In the genomic region with DNA sequence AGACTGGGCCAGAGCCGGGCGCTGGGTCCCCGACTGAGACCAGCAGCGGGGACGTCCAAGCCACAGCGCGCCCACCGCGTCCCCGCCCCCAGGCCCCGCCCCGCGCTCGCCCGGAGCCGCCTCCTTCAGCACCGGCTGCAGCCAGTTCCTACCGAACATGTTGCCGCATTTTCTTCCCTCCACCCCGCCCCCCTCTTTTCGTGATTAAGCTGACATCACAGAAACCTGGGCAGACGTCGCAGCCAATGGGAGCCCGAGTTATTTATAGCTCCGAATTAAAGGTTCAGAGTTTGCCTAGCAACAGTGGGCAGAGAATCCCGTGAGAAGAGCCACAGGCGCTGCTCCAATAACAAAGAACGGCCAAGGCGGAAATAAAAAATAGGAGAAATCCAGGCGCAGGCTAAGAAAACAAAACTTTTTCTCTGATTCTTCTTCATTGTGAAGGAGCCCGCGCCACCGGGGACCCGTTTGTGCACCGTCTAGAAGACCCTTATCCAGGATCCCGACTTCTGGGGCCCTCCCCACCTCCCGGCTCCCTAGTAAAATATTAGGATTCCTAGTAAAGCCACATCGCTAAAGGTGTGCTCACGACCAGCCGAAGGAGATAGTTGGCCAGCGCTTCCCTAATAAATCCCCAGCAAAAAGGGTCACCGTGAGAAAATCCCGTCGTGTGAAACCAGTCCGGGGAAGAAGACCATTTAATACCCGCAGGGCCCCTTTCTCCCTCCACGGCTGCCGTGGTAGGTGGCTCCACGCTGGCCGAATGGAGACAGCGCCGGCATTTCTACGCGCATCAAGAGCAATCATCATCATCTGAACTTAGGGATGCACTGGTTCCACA, we compare ENCODE assay signal across 1 cellular context.
A peak's percentile ranks its signal among the peaks of the same experiment; 100 is the strongest.
TF ChIP-seq lines count a peak whose summit lies in the region.

No MANE protein-coding gene starts in this region.

TF ChIP-seq in IMR-90, 13 proteins besides CTCF, POLR2A, EP300 and RAD21:
- TF ChIP-seq RFX5 (IDR thresholded peaks at IDR 0.05; ENCODE audit: low read depth, low read length) (peak; percentile 95), BHLHE40 (IDR thresholded peaks at IDR 0.05; ENCODE audit: low read depth, low read length) (peak; percentile 52), MAZ (IDR thresholded peaks at IDR 0.05; ENCODE audit: borderline replicate concordance, low read depth, low read length) (peak; percentile 67; the same call in 1 of the 2 replicates), FOS (IDR thresholded peaks at IDR 0.05; ENCODE audit: low read depth, low read length) (peak; percentile 18; the same call in 1 of the 2 replicates), MAFK (IDR thresholded peaks at IDR 0.05; ENCODE audit: low read depth, low read length) (peak; percentile 84), CEBPB (IDR thresholded peaks at IDR 0.05; ENCODE audit: low read depth, low read length) (peak; percentile 40; the same call in 1 of the 2 replicates), CHD1 (IDR thresholded peaks at IDR 0.05; ENCODE audit: low read depth, low read length) (peak; percentile 61; the same call in 1 of the 2 replicates), SMC3 (IDR thresholded peaks at IDR 0.05; ENCODE audit: low read depth, low read length) (no peak)
- TF ChIP-seq, protein P1, sequence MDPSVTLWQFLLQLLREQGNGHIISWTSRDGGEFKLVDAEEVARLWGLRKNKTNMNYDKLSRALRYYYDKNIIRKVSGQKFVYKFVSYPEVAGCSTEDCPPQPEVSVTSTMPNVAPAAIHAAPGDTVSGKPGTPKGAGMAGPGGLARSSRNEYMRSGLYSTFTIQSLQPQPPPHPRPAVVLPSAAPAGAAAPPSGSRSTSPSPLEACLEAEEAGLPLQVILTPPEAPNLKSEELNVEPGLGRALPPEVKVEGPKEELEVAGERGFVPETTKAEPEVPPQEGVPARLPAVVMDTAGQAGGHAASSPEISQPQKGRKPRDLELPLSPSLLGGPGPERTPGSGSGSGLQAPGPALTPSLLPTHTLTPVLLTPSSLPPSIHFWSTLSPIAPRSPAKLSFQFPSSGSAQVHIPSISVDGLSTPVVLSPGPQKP (IDR thresholded peaks at IDR 0.05; ENCODE audit: borderline replicate concordance, low read depth, low read length): no peak
